In genomic region chr10:35394411-35394851, GRCh38 we compare ENCODE assay signal across 2 cellular contexts.
TF ChIP-seq lines count a peak whose summit lies in the region.

No MANE protein-coding gene starts in this region.

TF ChIP-seq in GM23338, 12 proteins besides CTCF, POLR2A, EP300 and RAD21:
- no peak for TF ChIP-seq CREB1 (CRISPR knock-in tag; IDR thresholded peaks at IDR 0.05; ENCODE audit: low read depth)
- TF ChIP-seq JUNB (IDR thresholded peaks at IDR 0.05; ENCODE audit: unreplicated experiment), result no peak
- TF ChIP-seq NANOG (IDR thresholded peaks at IDR 0.05; ENCODE audit: borderline replicate concordance), result no peak
- TF ChIP-seq REST (IDR thresholded peaks at IDR 0.05; ENCODE audit: unreplicated experiment), result no peak
- no peak for TF ChIP-seq ZNF462 (CRISPR knock-in tag; IDR thresholded peaks at IDR 0.05)
- TF ChIP-seq, protein P1, sequence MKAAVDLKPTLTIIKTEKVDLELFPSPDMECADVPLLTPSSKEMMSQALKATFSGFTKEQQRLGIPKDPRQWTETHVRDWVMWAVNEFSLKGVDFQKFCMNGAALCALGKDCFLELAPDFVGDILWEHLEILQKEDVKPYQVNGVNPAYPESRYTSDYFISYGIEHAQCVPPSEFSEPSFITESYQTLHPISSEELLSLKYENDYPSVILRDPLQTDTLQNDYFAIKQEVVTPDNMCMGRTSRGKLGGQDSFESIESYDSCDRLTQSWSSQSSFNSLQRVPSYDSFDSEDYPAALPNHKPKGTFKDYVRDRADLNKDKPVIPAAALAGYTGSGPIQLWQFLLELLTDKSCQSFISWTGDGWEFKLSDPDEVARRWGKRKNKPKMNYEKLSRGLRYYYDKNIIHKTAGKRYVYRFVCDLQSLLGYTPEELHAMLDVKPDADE (IDR thresholded peaks at IDR 0.05), result no peak
- no peak for TF ChIP-seq STAT1 (IDR thresholded peaks at IDR 0.05; ENCODE audit: unreplicated experiment)
- no peak for TF ChIP-seq ZNF331 (CRISPR knock-in tag; IDR thresholded peaks at IDR 0.05; ENCODE audit: low read depth)
- no peak for TF ChIP-seq ZNF114 (CRISPR knock-in tag; IDR thresholded peaks at IDR 0.05)
- TF ChIP-seq EZH2 (IDR thresholded peaks at IDR 0.05; ENCODE audit: low read depth, unreplicated experiment), result no peak
- TF ChIP-seq POLR2AphosphoS5 (IDR thresholded peaks at IDR 0.05; ENCODE audit: low read depth), result no peak
- no peak for TF ChIP-seq EZH2phosphoT487 (IDR thresholded peaks at IDR 0.05; ENCODE audit: unreplicated experiment)

TF ChIP-seq in K562, 482 proteins besides CTCF, POLR2A, EP300 and RAD21:
- no peak for TF ChIP-seq SAP30 (IDR thresholded peaks at IDR 0.05; ENCODE audit: borderline replicate concordance, insufficient read depth, low read depth, low read length, poor library complexity, severe bottlenecking)
- TF ChIP-seq SMAD4 (CRISPR knock-in tag; conservative IDR thresholded peaks at IDR 0.05), result 0 out of 2 replicates have a peak, but pooled peaks have one; percentile 19
- TF ChIP-seq ZBTB12 (CRISPR knock-in tag; IDR thresholded peaks at IDR 0.05), result 0 out of 2 replicates have a peak, but pooled peaks have one; percentile 6
- TF ChIP-seq, protein P2, sequence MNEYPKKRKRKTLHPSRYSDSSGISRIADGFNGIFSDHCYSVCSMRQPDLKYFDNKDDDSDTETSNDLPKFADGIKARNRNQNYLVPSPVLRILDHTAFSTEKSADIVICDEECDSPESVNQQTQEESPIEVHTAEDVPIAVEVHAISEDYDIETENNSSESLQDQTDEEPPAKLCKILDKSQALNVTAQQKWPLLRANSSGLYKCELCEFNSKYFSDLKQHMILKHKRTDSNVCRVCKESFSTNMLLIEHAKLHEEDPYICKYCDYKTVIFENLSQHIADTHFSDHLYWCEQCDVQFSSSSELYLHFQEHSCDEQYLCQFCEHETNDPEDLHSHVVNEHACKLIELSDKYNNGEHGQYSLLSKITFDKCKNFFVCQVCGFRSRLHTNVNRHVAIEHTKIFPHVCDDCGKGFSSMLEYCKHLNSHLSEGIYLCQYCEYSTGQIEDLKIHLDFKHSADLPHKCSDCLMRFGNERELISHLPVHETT (CRISPR knock-in tag; conservative IDR thresholded peaks at IDR 0.05 in 1 of 2, IDR thresholded peaks at IDR 0.05 in 1 of 2), result 0 out of 4 replicates have a peak, but pooled peaks of 1 of the 2 experiments have one; percentile 22
- peak; percentile 28; the same call in 1 of the 2 replicates for TF ChIP-seq SOX6 (IDR thresholded peaks at IDR 0.05)
- TF ChIP-seq, protein P3, sequence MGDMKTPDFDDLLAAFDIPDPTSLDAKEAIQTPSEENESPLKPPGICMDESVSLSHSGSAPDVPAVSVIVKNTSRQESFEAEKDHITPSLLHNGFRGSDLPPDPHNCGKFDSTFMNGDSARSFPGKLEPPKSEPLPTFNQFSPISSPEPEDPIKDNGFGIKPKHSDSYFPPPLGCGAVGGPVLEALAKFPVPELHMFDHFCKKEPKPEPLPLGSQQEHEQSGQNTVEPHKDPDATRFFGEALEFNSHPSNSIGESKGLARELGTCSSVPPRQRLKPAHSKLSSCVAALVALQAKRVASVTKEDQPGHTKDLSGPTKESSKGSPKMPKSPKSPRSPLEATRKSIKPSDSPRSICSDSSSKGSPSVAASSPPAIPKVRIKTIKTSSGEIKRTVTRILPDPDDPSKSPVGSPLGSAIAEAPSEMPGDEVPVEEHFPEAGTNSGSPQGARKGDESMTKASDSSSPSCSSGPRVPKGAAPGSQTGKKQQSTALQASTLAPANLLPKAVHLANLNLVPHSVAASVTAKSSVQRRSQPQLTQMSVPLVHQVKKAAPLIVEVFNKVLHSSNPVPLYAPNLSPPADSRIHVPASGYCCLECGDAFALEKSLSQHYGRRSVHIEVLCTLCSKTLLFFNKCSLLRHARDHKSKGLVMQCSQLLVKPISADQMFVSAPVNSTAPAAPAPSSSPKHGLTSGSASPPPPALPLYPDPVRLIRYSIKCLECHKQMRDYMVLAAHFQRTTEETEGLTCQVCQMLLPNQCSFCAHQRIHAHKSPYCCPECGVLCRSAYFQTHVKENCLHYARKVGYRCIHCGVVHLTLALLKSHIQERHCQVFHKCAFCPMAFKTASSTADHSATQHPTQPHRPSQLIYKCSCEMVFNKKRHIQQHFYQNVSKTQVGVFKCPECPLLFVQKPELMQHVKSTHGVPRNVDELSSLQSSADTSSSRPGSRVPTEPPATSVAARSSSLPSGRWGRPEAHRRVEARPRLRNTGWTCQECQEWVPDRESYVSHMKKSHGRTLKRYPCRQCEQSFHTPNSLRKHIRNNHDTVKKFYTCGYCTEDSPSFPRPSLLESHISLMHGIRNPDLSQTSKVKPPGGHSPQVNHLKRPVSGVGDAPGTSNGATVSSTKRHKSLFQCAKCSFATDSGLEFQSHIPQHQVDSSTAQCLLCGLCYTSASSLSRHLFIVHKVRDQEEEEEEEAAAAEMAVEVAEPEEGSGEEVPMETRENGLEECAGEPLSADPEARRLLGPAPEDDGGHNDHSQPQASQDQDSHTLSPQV (IDR thresholded peaks at IDR 0.05), result 0 out of 2 replicates have a peak, but pooled peaks have one; percentile 14
- TF ChIP-seq ZNF830 (CRISPR knock-in tag; IDR thresholded peaks at IDR 0.05), result no peak
- TF ChIP-seq POU5F1 (IDR thresholded peaks at IDR 0.05; ENCODE audit: borderline replicate concordance, low read depth, low read length, partially characterized antibody), result no peak
- TF ChIP-seq, protein P4, sequence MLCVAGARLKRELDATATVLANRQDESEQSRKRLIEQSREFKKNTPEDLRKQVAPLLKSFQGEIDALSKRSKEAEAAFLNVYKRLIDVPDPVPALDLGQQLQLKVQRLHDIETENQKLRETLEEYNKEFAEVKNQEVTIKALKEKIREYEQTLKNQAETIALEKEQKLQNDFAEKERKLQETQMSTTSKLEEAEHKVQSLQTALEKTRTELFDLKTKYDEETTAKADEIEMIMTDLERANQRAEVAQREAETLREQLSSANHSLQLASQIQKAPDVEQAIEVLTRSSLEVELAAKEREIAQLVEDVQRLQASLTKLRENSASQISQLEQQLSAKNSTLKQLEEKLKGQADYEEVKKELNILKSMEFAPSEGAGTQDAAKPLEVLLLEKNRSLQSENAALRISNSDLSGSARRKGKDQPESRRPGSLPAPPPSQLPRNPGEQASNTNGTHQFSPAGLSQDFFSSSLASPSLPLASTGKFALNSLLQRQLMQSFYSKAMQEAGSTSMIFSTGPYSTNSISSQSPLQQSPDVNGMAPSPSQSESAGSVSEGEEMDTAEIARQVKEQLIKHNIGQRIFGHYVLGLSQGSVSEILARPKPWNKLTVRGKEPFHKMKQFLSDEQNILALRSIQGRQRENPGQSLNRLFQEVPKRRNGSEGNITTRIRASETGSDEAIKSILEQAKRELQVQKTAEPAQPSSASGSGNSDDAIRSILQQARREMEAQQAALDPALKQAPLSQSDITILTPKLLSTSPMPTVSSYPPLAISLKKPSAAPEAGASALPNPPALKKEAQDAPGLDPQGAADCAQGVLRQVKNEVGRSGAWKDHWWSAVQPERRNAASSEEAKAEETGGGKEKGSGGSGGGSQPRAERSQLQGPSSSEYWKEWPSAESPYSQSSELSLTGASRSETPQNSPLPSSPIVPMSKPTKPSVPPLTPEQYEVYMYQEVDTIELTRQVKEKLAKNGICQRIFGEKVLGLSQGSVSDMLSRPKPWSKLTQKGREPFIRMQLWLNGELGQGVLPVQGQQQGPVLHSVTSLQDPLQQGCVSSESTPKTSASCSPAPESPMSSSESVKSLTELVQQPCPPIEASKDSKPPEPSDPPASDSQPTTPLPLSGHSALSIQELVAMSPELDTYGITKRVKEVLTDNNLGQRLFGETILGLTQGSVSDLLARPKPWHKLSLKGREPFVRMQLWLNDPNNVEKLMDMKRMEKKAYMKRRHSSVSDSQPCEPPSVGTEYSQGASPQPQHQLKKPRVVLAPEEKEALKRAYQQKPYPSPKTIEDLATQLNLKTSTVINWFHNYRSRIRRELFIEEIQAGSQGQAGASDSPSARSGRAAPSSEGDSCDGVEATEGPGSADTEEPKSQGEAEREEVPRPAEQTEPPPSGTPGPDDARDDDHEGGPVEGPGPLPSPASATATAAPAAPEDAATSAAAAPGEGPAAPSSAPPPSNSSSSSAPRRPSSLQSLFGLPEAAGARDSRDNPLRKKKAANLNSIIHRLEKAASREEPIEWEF (CRISPR knock-in tag; IDR thresholded peaks at IDR 0.05), result 0 out of 2 replicates have a peak, but pooled peaks have one; percentile 22
- 0 out of 2 replicates have a peak, but pooled peaks have one; percentile 51 for TF ChIP-seq ZNF311 (CRISPR knock-in tag; IDR thresholded peaks at IDR 0.05)
- TF ChIP-seq CXXC5 (CRISPR knock-in tag; IDR thresholded peaks at IDR 0.05), result 0 out of 2 replicates have a peak, but pooled peaks have one; percentile 39
- TF ChIP-seq POLR2H (tag; IDR thresholded peaks at IDR 0.05; ENCODE audit: low read depth), result peak; percentile 53
- TF ChIP-seq KDM4B (IDR thresholded peaks at IDR 0.05; ENCODE audit: borderline replicate concordance in 2 of 2, low read depth in 1 of 2), result no peak
- TF ChIP-seq MEF2D (tag; conservative IDR thresholded peaks at IDR 0.05; ENCODE audit: low read depth), result 0 out of 2 replicates have a peak, but pooled peaks have one; percentile 26
- TF ChIP-seq, protein P5, sequence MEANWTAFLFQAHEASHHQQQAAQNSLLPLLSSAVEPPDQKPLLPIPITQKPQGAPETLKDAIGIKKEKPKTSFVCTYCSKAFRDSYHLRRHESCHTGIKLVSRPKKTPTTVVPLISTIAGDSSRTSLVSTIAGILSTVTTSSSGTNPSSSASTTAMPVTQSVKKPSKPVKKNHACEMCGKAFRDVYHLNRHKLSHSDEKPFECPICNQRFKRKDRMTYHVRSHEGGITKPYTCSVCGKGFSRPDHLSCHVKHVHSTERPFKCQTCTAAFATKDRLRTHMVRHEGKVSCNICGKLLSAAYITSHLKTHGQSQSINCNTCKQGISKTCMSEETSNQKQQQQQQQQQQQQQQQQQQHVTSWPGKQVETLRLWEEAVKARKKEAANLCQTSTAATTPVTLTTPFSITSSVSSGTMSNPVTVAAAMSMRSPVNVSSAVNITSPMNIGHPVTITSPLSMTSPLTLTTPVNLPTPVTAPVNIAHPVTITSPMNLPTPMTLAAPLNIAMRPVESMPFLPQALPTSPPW (CRISPR knock-in tag; IDR thresholded peaks at IDR 0.05), result peak; percentile 36; the same call in 1 of the 2 replicates
- TF ChIP-seq TEAD1 (CRISPR knock-in tag; IDR thresholded peaks at IDR 0.05), result 0 out of 4 replicates have a peak, but pooled peaks of 1 of the 2 experiments have one; percentile 14
TF ChIP-seq in K562: peak in this region for 12.
